Comparison of ENCODE assay signal across 8 cellular contexts in genomic region chr3:13016083-13016725, GRCh38. TPM values are rescaled to one million over a fixed set of nuclear protein-coding genes. Genes with fewer than 3 reads are reported as not detected.
DNase-seq lines count a peak whose midpoint lies in the region; ATAC-seq and TF ChIP-seq lines count a peak whose summit lies in the region.

No MANE protein-coding gene starts in this region.

- H3K27ac ChIP-seq in CD8-positive, alpha-beta T cell (ENCODE audit: low read depth, low read length), result peak overlapping the region; percentile 89
- H3K27ac ChIP-seq in WERI-Rb-1 (peak overlapping the region; percentile 18; the same call in 1 of the 2 replicates), gastrocnemius medialis (peak overlapping the region; percentile 61 to 81 (median 68))

- H3K27me3 ChIP-seq in CD8-positive, alpha-beta T cell (ENCODE audit: insufficient read depth, low read length), result no peaks in the 10 kb centered on the region
- H3K27me3 ChIP-seq in WERI-Rb-1 (ENCODE audit: insufficient read depth, low read depth, severe bottlenecking), result no peaks in the 10 kb centered on the region
- no peaks in the 10 kb centered on the region for H3K27me3 ChIP-seq in gastrocnemius medialis

- intact Hi-C loops in CD8-positive, alpha-beta T cell (cut with DNase I, micrococcal nuclease), result loop anchor here (10.0 kb wide), 6 partner anchors 351 to 1109 kb away; partner anchors contain the start of genes CHCHD4 (in 1 of the 2), MKRN2 (in 1 of the 2), RAF1 (in 1 of the 2) and TMEM43 (in 1 of the 2)
- intact Hi-C loops in gastrocnemius medialis (cut with DNase I; ENCODE audit: low total_unique reads), result no loop called here

- peaks cover 4% of the 10 kb centered on the region for H3K36me3 Mint-ChIP-seq in CD8-positive, alpha-beta T cell

- CTCF ChIA-PET in CD8-positive, alpha-beta T cell (lab: Charles Lee), result interaction anchor here (0.9 to 2.2 kb wide), 3 partner anchors 13 to 76 kb away, joined by 3 to 7 read pairs (median 4); no protein-coding TSS in a partner anchor

- peak overlapping the region; percentile 83 for H3K4me3 ChIP-seq in CD8-positive, alpha-beta T cell (ENCODE audit: low read depth, low read length)
- H3K4me3 ChIP-seq in WERI-Rb-1 (ENCODE audit: low read depth, low read length) (no peak overlapping the region), gastrocnemius medialis (peak overlapping the region in 3 of 4 donors; percentile 10 to 21 (median 14))

- TF ChIP-seq POLR2A in erythroblast (IDR thresholded peaks at IDR 0.05; ENCODE audit: low read length) (peak; percentile 67), gastrocnemius medialis (IDR thresholded peaks at IDR 0.05) (peak in 1 of 2 donors; percentile 29)

- peak overlapping the region; percentile 97 for H3K27ac Mint-ChIP-seq in CD8-positive, alpha-beta T cell

- H3K36me3 ChIP-seq in CD8-positive, alpha-beta T cell (ENCODE audit: insufficient read depth, low read length), result no peaks in the 10 kb centered on the region
- H3K36me3 ChIP-seq in WERI-Rb-1, result peaks cover 13% of the 10 kb centered on the region
- no peaks in the 10 kb centered on the region for H3K36me3 ChIP-seq in gastrocnemius medialis

- peaks cover 59% of the 10 kb centered on the region for H3K4me1 ChIP-seq in CD8-positive, alpha-beta T cell (ENCODE audit: insufficient read depth, low read length)
- H3K4me1 ChIP-seq in gastrocnemius medialis, result peaks cover 21 to 59% of the 10 kb centered on the region in 2 donors

- H3K4me1 Mint-ChIP-seq in CD8-positive, alpha-beta T cell (ENCODE audit: low read depth), result peaks cover 49% of the 10 kb centered on the region

- TF ChIP-seq CTCF in CD8-positive, alpha-beta T cell (IDR thresholded peaks at IDR 0.05), result no peak
- TF ChIP-seq CTCF in WERI-Rb-1 (IDR thresholded peaks at IDR 0.05; ENCODE audit: low read depth, low read length) (no peak), gastrocnemius medialis (IDR thresholded peaks at IDR 0.05 in 4 of 5, conservative IDR thresholded peaks at IDR 0.05 in 1 of 5) (no peak)

- peak in 5 of 7 experiments; percentile 41 to 75 (median 67) for DNase-seq in CD8-positive, alpha-beta T cell
- DNase-seq in WERI-Rb-1, result no peak
- DNase-seq in erythroblast (lab: John Stamatoyannopoulos, UW), result peak; percentile 67 to 71
- peak in 1 of 2 donors; percentile 51 for DNase-seq in gastrocnemius medialis
- no peak for DNase-seq in middle frontal gyrus (ENCODE audit: extremely low spot score, low spot score)
- no peak for DNase-seq in D341Med (ENCODE audit: low spot score)

- H3K9me3 Mint-ChIP-seq in CD8-positive, alpha-beta T cell, result no peaks in the 10 kb centered on the region

- H3K4me3 Mint-ChIP-seq in CD8-positive, alpha-beta T cell, result peak overlapping the region; percentile 81

- ATAC-seq in CD8-positive, alpha-beta T cell, result peak; percentile 20
- ATAC-seq in GM19438 (IDR thresholded peaks at IDR 0.05; ENCODE audit: low read depth, unreplicated experiment) (peak; percentile 30), HG03571 (IDR thresholded peaks at IDR 0.05; ENCODE audit: unreplicated experiment) (peak; percentile 31), gastrocnemius medialis (peak; percentile 21 to 35)

- H3K9me3 ChIP-seq in CD8-positive, alpha-beta T cell (ENCODE audit: low read length), result no peaks in the 10 kb centered on the region
- H3K9me3 ChIP-seq in WERI-Rb-1 (ENCODE audit: severe bottlenecking), result no peaks in the 10 kb centered on the region
- H3K9me3 ChIP-seq in gastrocnemius medialis, result no peaks in the 10 kb centered on the region

- H3K27me3 Mint-ChIP-seq in CD8-positive, alpha-beta T cell (ENCODE audit: low read depth), result no peaks in the 10 kb centered on the region

- POLR2A ChIA-PET in CD8-positive, alpha-beta T cell (lab: Charles Lee), result interaction anchor here (0.5 to 2.2 kb wide), 4 partner anchors 11 to 174 kb away, joined by 4 to 8 read pairs (median 6); partner anchors contain the start of gene RPL32

- in situ Hi-C loops in gastrocnemius medialis (cut with MboI; ENCODE audit: low sequenced_read_pairs in 4 of 4), result no loop called here

RNA-seq across cellular contexts. Expression of gene IQSEC1, which starts 57.0 kb away (rescaled TPM):
- total RNA-seq in CD8-positive, alpha-beta T cell, result 10 to 100 TPM; 71.2 to 79.0 TPM
- 10 to 100 TPM; 15.2 to 31.3 (median 28.0) TPM for total RNA-seq in gastrocnemius medialis

Comparison
In these comparisons a context has a peak if more than half of its experiments do, and no peak if none do; other contexts are left out.
1. DNase-seq: peak in CD8-positive, alpha-beta T cell (5 of 7) and erythroblast (2 of 2); none in WERI-Rb-1 (single experiment), middle frontal gyrus (single experiment) and D341Med (single experiment).
2. H3K27ac ChIP-seq: peak in every context shown above with its lines; median percentile 89 in CD8-positive, alpha-beta T cell; 68 in gastrocnemius medialis; 18 in WERI-Rb-1.
3. Peak in every context shown above with its lines, with median percentiles within 50 percentile points of each other: ATAC-seq.